ENCODE assay signal across 10 cellular contexts in genomic region chr5:77973253-77973609, GRCh38.
DNase-seq lines count a peak whose midpoint lies in the region; ATAC-seq and TF ChIP-seq lines count a peak whose summit lies in the region.
"Had no signal": no experiment of that assay in that cellular context is flagged by ENCODE, and none has a peak within 500 bp of the region (broad histone marks: within the 10 kb centered on the region; RNA-seq: fewer than 3 reads in every experiment).

No MANE protein-coding gene starts in this region.

- no peaks in the 10 kb centered on the region for H3K9me3 Mint-ChIP-seq in CD8-positive, alpha-beta memory T cell
- H3K9me3 Mint-ChIP-seq in endodermal cell (no peaks in the 10 kb centered on the region), nephron progenitor cell (peaks cover 16% of the 10 kb centered on the region)

- H3K27me3 ChIP-seq in CD8-positive, alpha-beta memory T cell (ENCODE audit: insufficient read depth, low read length, poor library complexity, severe bottlenecking) = peaks cover 21% of the 10 kb centered on the region
- H3K27me3 ChIP-seq in OCI-LY1 (ENCODE audit: insufficient read depth, low read length) (peaks cover 7% of the 10 kb centered on the region; the same call in 1 of the 2 replicates), endodermal cell (ENCODE audit: control insufficient read depth, insufficient read depth, low read length, poor library complexity, severe bottlenecking) (peaks cover 71% of the 10 kb centered on the region), aorta (ENCODE audit: control insufficient read depth in 1 of 2, insufficient read depth in 2 of 2, low read length in 1 of 2) (peaks cover 0 to 1% of the 10 kb centered on the region in 2 donors), sigmoid colon (peaks cover 25 to 66% (median 40%) of the 10 kb centered on the region in 3 donors)

- no peak for DNase-seq in CD8-positive, alpha-beta memory T cell
- DNase-seq in endodermal cell (peak; percentile 89), nephron progenitor cell (peak; percentile 61), aorta (no peak), sigmoid colon (no peak), ureter (ENCODE audit: low spot score) (no peak)
- DNase-seq: NCI-H2081 had no signal

- no peak for ATAC-seq in aorta (ENCODE audit: low FRiP score)
- ATAC-seq in GM18867 (IDR thresholded peaks at IDR 0.05; ENCODE audit: unreplicated experiment) = no peak

- POLR2A ChIA-PET in CD8-positive, alpha-beta memory T cell (lab: Charles Lee) = no interaction called here

- H3K9me3 ChIP-seq in CD8-positive, alpha-beta memory T cell (ENCODE audit: low read length) = no peaks in the 10 kb centered on the region
- H3K9me3 ChIP-seq in OCI-LY1 (ENCODE audit: low read length) (no peaks in the 10 kb centered on the region), endodermal cell (ENCODE audit: control insufficient read depth, low read length) (no peaks in the 10 kb centered on the region), aorta (ENCODE audit: control insufficient read depth, low read length) (no peaks in the 10 kb centered on the region), sigmoid colon (no peaks in the 10 kb centered on the region)
- H3K9me3 ChIP-seq: adrenal gland had no signal

- no peak for TF ChIP-seq POLR2A in sigmoid colon (IDR thresholded peaks at IDR 0.05)

- no peaks in the 10 kb centered on the region for H4K20me1 ChIP-seq in OCI-LY1 (ENCODE audit: insufficient read depth, low read length)

- H3K79me2 ChIP-seq in OCI-LY1 (ENCODE audit: insufficient read depth, low read length) = no peaks in the 10 kb centered on the region

- H3K9me2 ChIP-seq in OCI-LY1 (ENCODE audit: low read depth, low read length) = no peaks in the 10 kb centered on the region

- WGBS in endodermal cell (ENCODE audit: insufficient coverage in 1 of 2, insufficient read length in 1 of 2), 2 experiments = 20 to 33% methylated on average over 1 to 19 of the region's 19 CpGs
- 45 to 47% methylated on average over 19 of the region's 19 CpGs for WGBS in aorta, 2 donors
- WGBS in sigmoid colon, 2 donors = 7 to 9% methylated on average over 19 of the region's 19 CpGs

- H3K27ac Mint-ChIP-seq in CD8-positive, alpha-beta memory T cell = no peak overlapping the region
- no peak overlapping the region for H3K27ac Mint-ChIP-seq in endodermal cell
- H3K27ac Mint-ChIP-seq in nephron progenitor cell = no peak overlapping the region

- H2AFZ ChIP-seq in OCI-LY1 (ENCODE audit: low read length) = no peak overlapping the region; the same call in 1 of the 2 replicates

- H3K4me3 Mint-ChIP-seq in CD8-positive, alpha-beta memory T cell = peak overlapping the region in 5 of 7 donors; percentile 58 to 77 (median 69)
- peak overlapping the region; percentile 45 for H3K4me3 Mint-ChIP-seq in endodermal cell
- H3K4me3 Mint-ChIP-seq in nephron progenitor cell = peak overlapping the region; percentile 76

- intact Hi-C loops in aorta (cut with DNase I) (no loop called here), sigmoid colon (cut with DNase I) (loop anchor here (10.0 kb wide), 1 partner anchor 328 kb away; no protein-coding TSS in a partner anchor)

- no peak overlapping the region for H3K4me3 ChIP-seq in CD8-positive, alpha-beta memory T cell (ENCODE audit: low read length)
- peak overlapping the region; percentile 50 for H3K4me3 ChIP-seq in OCI-LY1 (ENCODE audit: low read depth, low read length, poor library complexity, severe bottlenecking)
- peak overlapping the region; percentile 78 for H3K4me3 ChIP-seq in endodermal cell (ENCODE audit: low read length)
- no peak overlapping the region for H3K4me3 ChIP-seq in aorta (ENCODE audit: low read length in 2 of 2)
- peak overlapping the region in 2 of 4 donors; percentile 39 to 40 for H3K4me3 ChIP-seq in sigmoid colon

- no peaks in the 10 kb centered on the region for H3K36me3 ChIP-seq in CD8-positive, alpha-beta memory T cell (ENCODE audit: insufficient read depth, low read length)
- H3K36me3 ChIP-seq in OCI-LY1 (ENCODE audit: insufficient read depth, low read length) = no peaks in the 10 kb centered on the region
- no peaks in the 10 kb centered on the region for H3K36me3 ChIP-seq in endodermal cell (ENCODE audit: control insufficient read depth, insufficient read depth, low read length)
- H3K36me3 ChIP-seq in aorta (ENCODE audit: control insufficient read depth in 1 of 2, insufficient read depth in 2 of 2, low read length in 1 of 2) = no peaks in the 10 kb centered on the region
- H3K36me3 ChIP-seq in sigmoid colon = no peaks in the 10 kb centered on the region
- H3K36me3 ChIP-seq: adrenal gland had no signal

- H3F3A ChIP-seq in OCI-LY1 (ENCODE audit: insufficient read depth, low read length) = no peaks in the 10 kb centered on the region

- no peak for TF ChIP-seq EP300 in sigmoid colon (IDR thresholded peaks at IDR 0.05)

- H3K4me1 ChIP-seq in CD8-positive, alpha-beta memory T cell (ENCODE audit: insufficient read depth, low read length) = peaks cover 14% of the 10 kb centered on the region
- H3K4me1 ChIP-seq in OCI-LY1 (ENCODE audit: insufficient read depth, low read length, severe bottlenecking) = peaks cover 13% of the 10 kb centered on the region
- peaks cover 4% of the 10 kb centered on the region for H3K4me1 ChIP-seq in endodermal cell (ENCODE audit: control insufficient read depth, insufficient read depth, low read length)
- no peaks in the 10 kb centered on the region for H3K4me1 ChIP-seq in aorta (ENCODE audit: control insufficient read depth in 1 of 2, insufficient read depth in 2 of 2, low read length in 2 of 2)
- H3K4me1 ChIP-seq in sigmoid colon = peaks cover 0 to 20% (median 17%) of the 10 kb centered on the region in 4 donors

- peaks cover 9 to 16% (median 13%) of the 10 kb centered on the region in 3 donors for H3K4me1 Mint-ChIP-seq in CD8-positive, alpha-beta memory T cell
- H3K4me1 Mint-ChIP-seq in endodermal cell (peaks cover 27% of the 10 kb centered on the region), nephron progenitor cell (peaks cover 20% of the 10 kb centered on the region)

- H3K27ac ChIP-seq in CD8-positive, alpha-beta memory T cell (ENCODE audit: low read depth, low read length) = no peak overlapping the region
- H3K27ac ChIP-seq in OCI-LY1 (ENCODE audit: low read depth, low read length, poor library complexity, severe bottlenecking) = no peak overlapping the region
- no peak overlapping the region for H3K27ac ChIP-seq in endodermal cell (ENCODE audit: low read depth, low read length)
- no peak overlapping the region for H3K27ac ChIP-seq in aorta (ENCODE audit: low read depth in 1 of 2, low read length in 2 of 2)
- no peak overlapping the region for H3K27ac ChIP-seq in sigmoid colon
- H3K27ac ChIP-seq: adrenal gland had no signal

- no peak for TF ChIP-seq CTCF in OCI-LY1 (IDR thresholded peaks at IDR 0.05; ENCODE audit: low read length)
- TF ChIP-seq CTCF in endodermal cell (conservative IDR thresholded peaks at IDR 0.05) = peak; percentile 69
- TF ChIP-seq CTCF in nephron progenitor cell (IDR thresholded peaks at IDR 0.05) = no peak
- no peak for TF ChIP-seq CTCF in sigmoid colon (IDR thresholded peaks at IDR 0.05)

- H3K4me2 ChIP-seq in OCI-LY1 (ENCODE audit: low read length) = peak overlapping the region; percentile 64

- peaks cover 0 to 4% (median 0%) of the 10 kb centered on the region in 3 donors for H3K36me3 Mint-ChIP-seq in CD8-positive, alpha-beta memory T cell
- H3K36me3 Mint-ChIP-seq in endodermal cell (ENCODE audit: low read depth) (no peaks in the 10 kb centered on the region), nephron progenitor cell (ENCODE audit: low read depth) (peaks cover 5% of the 10 kb centered on the region)

- CTCF ChIA-PET in CD8-positive, alpha-beta memory T cell (lab: Charles Lee) = no interaction called here

- H3K9ac ChIP-seq in OCI-LY1 (ENCODE audit: low read length) (no peak overlapping the region), endodermal cell (ENCODE audit: extremely low read depth, low read length, poor library complexity, severe bottlenecking) (no peak overlapping the region)

- H3K27me3 Mint-ChIP-seq in CD8-positive, alpha-beta memory T cell = peaks cover 42 to 85% of the 10 kb centered on the region in 2 donors
- H3K27me3 Mint-ChIP-seq in endodermal cell (ENCODE audit: insufficient read depth) (peaks cover 91% of the 10 kb centered on the region), nephron progenitor cell (ENCODE audit: low read depth, poor library complexity) (peaks cover 90% of the 10 kb centered on the region)

Comparison
In these comparisons a context has a peak if more than half of its experiments do, and no peak if none do; other contexts are left out.
1. DNase-seq: peak in endodermal cell (single experiment) and nephron progenitor cell (single experiment); none in CD8-positive, alpha-beta memory T cell (0 of 5), aorta (0 of 2), sigmoid colon (single experiment) and ureter (single experiment).
2. H3K4me3 ChIP-seq: peak in OCI-LY1 (single experiment) and endodermal cell (single experiment); none in CD8-positive, alpha-beta memory T cell (single experiment) and aorta (0 of 2).
3. Peak in every context shown above with its lines, with median percentiles within 50 percentile points of each other: H3K4me3 Mint-ChIP-seq.